16 cellular contexts compared by ENCODE assay signal in genomic region chr10:20839141-20839540, GRCh38. TPM values are rescaled to one million over a fixed set of nuclear protein-coding genes. Genes with fewer than 3 reads are reported as not detected.
"Had no signal": no experiment of that assay in that cellular context is flagged by ENCODE, and none has a peak within 500 bp of the region (broad histone marks: within the 10 kb centered on the region; RNA-seq: fewer than 3 reads in every experiment).

No MANE protein-coding gene starts in this region.

- H3K27me3 Mint-ChIP-seq: activated CD4-positive, alpha-beta T cell treated with anti-CD3 and anti-CD28 coated beads, Interleukin-2, amount 10 ng/mL, durations not matched to agents 7 days and 5 days; effector memory CD8-positive, alpha-beta T cell had no signal

- H3K4me1 ChIP-seq: lower lobe of right lung had no signal

- H3K4me1 Mint-ChIP-seq: activated CD4-positive, alpha-beta T cell treated with anti-CD3 and anti-CD28 coated beads, Interleukin-2, amount 10 ng/mL, durations not matched to agents 7 days and 5 days; naive thymus-derived CD4-positive, alpha-beta T cell; stimulated activated effector memory CD8-positive, alpha-beta T cell treated with anti-CD3 and anti-CD28 coated beads, Interleukin-12 subunit alpha, Interleukin-12 subunit beta, amount 100 ng/mL, for 72 hours had no signal

- H3K4me3 ChIP-seq: lower lobe of right lung, thoracic aorta had no signal

- H3K36me3 Mint-ChIP-seq: activated naive CD4-positive, alpha-beta T cell treated with anti-CD3 and anti-CD28 coated beads, Interleukin-2, amount 50 U/mL, for 72 hours; naive thymus-derived CD4-positive, alpha-beta T cell; stimulated activated effector memory CD8-positive, alpha-beta T cell treated with anti-CD3 and anti-CD28 coated beads, Interleukin-12 subunit alpha, Interleukin-12 subunit beta, amount 100 ng/mL, for 72 hours had no signal

- H3K36me3 ChIP-seq: thoracic aorta had no signal

- H3K27ac ChIP-seq: lower lobe of right lung, thoracic aorta had no signal

- H3K4me3 Mint-ChIP-seq: activated CD4-positive, alpha-beta T cell treated with anti-CD3 and anti-CD28 coated beads, Interleukin-2, amount 10 ng/mL, durations not matched to agents 7 days and 5 days; activated T-cell treated with anti-CD3 and anti-CD28 coated beads, Interleukin-2, amount 50 U/mL, for 72 hours; effector memory CD8-positive, alpha-beta T cell; naive thymus-derived CD4-positive, alpha-beta T cell; stimulated activated effector memory CD8-positive, alpha-beta T cell treated with anti-CD3 and anti-CD28 coated beads, Interleukin-12 subunit alpha, Interleukin-12 subunit beta, amount 100 ng/mL, for 72 hours; T-helper 2 cell treated with Interferon-gamma antibody and Interleukin-4, amounts not matched to agents 5 μg/mL and 100 μg/mL, for 36 hours had no signal

- H3K27ac Mint-ChIP-seq: activated CD4-positive, alpha-beta T cell treated with anti-CD3 and anti-CD28 coated beads, Interleukin-2, amount 10 ng/mL, durations not matched to agents 7 days and 5 days; activated naive CD4-positive, alpha-beta T cell treated with anti-CD3 and anti-CD28 coated beads, Interleukin-2, amount 50 U/mL, for 72 hours; activated T-cell treated with anti-CD3 and anti-CD28 coated beads, Interleukin-2, amount 50 U/mL, for 72 hours; effector memory CD8-positive, alpha-beta T cell; naive thymus-derived CD4-positive, alpha-beta T cell; stimulated activated effector memory CD8-positive, alpha-beta T cell treated with anti-CD3 and anti-CD28 coated beads, Interleukin-12 subunit alpha, Interleukin-12 subunit beta, amount 100 ng/mL, for 72 hours; T-helper 2 cell treated with Interferon-gamma antibody and Interleukin-4, amounts not matched to agents 5 μg/mL and 100 μg/mL, for 36 hours had no signal

- H3K9me3 Mint-ChIP-seq: effector memory CD8-positive, alpha-beta T cell; stimulated activated effector memory CD8-positive, alpha-beta T cell treated with anti-CD3 and anti-CD28 coated beads, Interleukin-12 subunit alpha, Interleukin-12 subunit beta, amount 100 ng/mL, for 72 hours had no signal

- DNase-seq: activated CD4-positive, alpha-beta T cell treated with anti-CD3 and anti-CD28 coated beads, Interleukin-2, amount 10 ng/mL, durations not matched to agents 7 days and 5 days; activated CD4-positive, CD25-positive, alpha-beta regulatory T cell; activated CD8-positive, alpha-beta memory T cell treated with anti-CD3 and anti-CD28 coated beads, Interleukin-2, amount 50 U/mL, for 48 hours; activated gamma-delta T cell; activated T-cell treated with anti-CD3 and anti-CD28 coated beads, Interleukin-2, amount 50 U/mL, for 72 hours; amygdala; dermis blood vessel endothelial cell; effector memory CD8-positive, alpha-beta T cell; glutamatergic neuron; left colon; lower lobe of right lung; naive thymus-derived CD4-positive, alpha-beta T cell had no signal

- H3K9me3 ChIP-seq: lower lobe of right lung had no signal

RNA-seq across cellular contexts. Expression of gene NEBL, which starts 58.0 kb away (rescaled TPM):
- total RNA-seq: activated CD4-positive, alpha-beta T cell treated with anti-CD3 and anti-CD28 coated beads, Interleukin-2, amount 10 ng/mL, durations not matched to agents 7 days and 5 days had no signal
